ENCODE assay signal across 8 cellular contexts in the genomic region with DNA sequence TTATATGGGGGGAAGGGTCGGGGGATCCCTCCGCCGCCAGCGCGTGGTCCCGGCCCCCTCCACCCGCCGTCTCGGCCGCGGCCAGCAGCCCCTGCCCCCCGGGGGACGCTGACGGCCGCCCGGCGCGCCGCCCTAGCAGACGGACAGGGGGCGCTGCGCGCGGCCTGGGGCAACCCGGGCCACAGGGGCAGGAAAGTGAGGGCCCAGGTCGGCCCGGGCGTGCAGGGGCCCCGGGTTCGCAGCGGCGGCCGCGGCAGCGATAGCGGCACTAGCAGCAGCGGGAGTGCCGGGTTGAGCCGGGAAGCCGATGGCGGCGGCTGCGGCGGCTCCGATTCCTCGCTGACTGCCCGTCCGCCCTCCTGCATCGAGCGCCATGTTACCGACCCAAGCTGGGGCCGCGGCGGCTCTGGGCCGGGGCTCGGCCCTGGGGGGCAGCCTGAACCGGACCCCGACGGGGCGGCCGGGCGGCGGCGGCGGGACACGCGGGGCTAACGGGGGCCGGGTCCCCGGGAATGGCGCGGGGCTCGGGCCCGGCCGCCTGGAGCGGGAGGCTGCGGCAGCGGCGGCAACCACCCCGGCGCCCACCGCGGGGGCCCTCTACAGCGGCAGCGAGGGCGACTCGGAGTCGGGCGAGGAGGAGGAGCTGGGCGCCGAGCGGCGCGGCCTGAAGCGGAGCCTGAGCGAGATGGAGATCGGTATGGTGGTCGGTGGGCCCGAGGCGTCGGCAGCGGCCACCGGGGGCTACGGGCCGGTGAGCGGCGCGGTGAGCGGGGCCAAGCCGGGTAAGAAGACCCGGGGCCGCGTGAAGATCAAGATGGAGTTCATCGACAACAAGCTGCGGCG. TPM values are rescaled to one million over a fixed set of nuclear protein-coding genes. Genes with fewer than 3 reads are reported as not detected.
DNase-seq lines count a peak whose midpoint lies in the region; ATAC-seq and TF ChIP-seq lines count a peak whose summit lies in the region.

No MANE protein-coding gene starts in this region.

- H3K36me3 ChIP-seq in hepatocyte (replicated peaks; ENCODE audit: insufficient read depth, low read depth): no peaks in the 10 kb centered on the region

- intact Hi-C loops in posterior vena cava (cut with DNase I): no loop called here

- TF ChIP-seq CTCF in GM12875 (IDR thresholded peaks at IDR 0.05; ENCODE audit: borderline replicate concordance, insufficient read depth, low read depth, low read length) (peak; percentile 84), LNCAP (IDR thresholded peaks at IDR 0.05) (peak; percentile 61), hepatocyte (IDR thresholded peaks at IDR 0.05; ENCODE audit: poor library complexity) (peak; percentile 60)

- H3K4me1 ChIP-seq in hepatocyte (ENCODE audit: insufficient read depth): peaks cover 23% of the 10 kb centered on the region

- H3K9me3 ChIP-seq in hepatocyte (ENCODE audit: low read depth): no peaks in the 10 kb centered on the region

- H3K9me3 Mint-ChIP-seq in activated naive CD4-positive, alpha-beta T cell treated with anti-CD3 and anti-CD28 coated beads, Interleukin-2, amount 50 U/mL, for 24 hours: no peaks in the 10 kb centered on the region

- peaks cover 6% of the 10 kb centered on the region for H3K36me3 Mint-ChIP-seq in activated naive CD4-positive, alpha-beta T cell treated with anti-CD3 and anti-CD28 coated beads, Interleukin-2, amount 50 U/mL, for 24 hours

- ATAC-seq in GM21737 (IDR thresholded peaks at IDR 0.05; ENCODE audit: unreplicated experiment) (peak; percentile 36), GM21619 (IDR thresholded peaks at IDR 0.05; ENCODE audit: unreplicated experiment) (no peak)

- peak overlapping the region; percentile 92 for H3K27ac ChIP-seq in hepatocyte

- peak overlapping the region; percentile 41 for H2AFZ ChIP-seq in hepatocyte

- H3K27me3 Mint-ChIP-seq in activated naive CD4-positive, alpha-beta T cell treated with anti-CD3 and anti-CD28 coated beads, Interleukin-2, amount 50 U/mL, for 24 hours: no peaks in the 10 kb centered on the region

- H3K79me2 ChIP-seq in hepatocyte: peaks cover 35% of the 10 kb centered on the region

- peaks cover 46% of the 10 kb centered on the region for H3K4me1 Mint-ChIP-seq in activated naive CD4-positive, alpha-beta T cell treated with anti-CD3 and anti-CD28 coated beads, Interleukin-2, amount 50 U/mL, for 24 hours

- WGBS in hepatocyte (ENCODE audit: low lambda C conversion rate, missing lambda C conversion rate): 1% methylated on average over 42 of the region's 116 CpGs

- H3K27me3 ChIP-seq in hepatocyte: no peaks in the 10 kb centered on the region

- DNase-seq in hepatocyte (ENCODE audit: low spot score) (peak; percentile 57), posterior vena cava (ENCODE audit: low spot score) (no peak)
- DNase-seq in stimulated activated CD4-positive, alpha-beta T cell treated with anti-CD3 and anti-CD28 coated beads, Interleukin-12 subunit alpha, Interleukin-12 subunit beta, amount 100 ng/mL, for 4 hours: peak; percentile 36

- H3K4me2 ChIP-seq in hepatocyte: peak overlapping the region; percentile 73

- H3K4me3 ChIP-seq in GM12875 (ENCODE audit: low read depth, low read length) (peak overlapping the region; percentile 74), hepatocyte (peak overlapping the region; percentile 74)

- H3K9me2 ChIP-seq in hepatocyte (replicated peaks; ENCODE audit: insufficient read depth): no peaks in the 10 kb centered on the region

- H3K4me3 Mint-ChIP-seq in activated naive CD4-positive, alpha-beta T cell treated with anti-CD3 and anti-CD28 coated beads, Interleukin-2, amount 50 U/mL, for 24 hours: peak overlapping the region; percentile 97

- peak overlapping the region; percentile 97 for H3K27ac Mint-ChIP-seq in activated naive CD4-positive, alpha-beta T cell treated with anti-CD3 and anti-CD28 coated beads, Interleukin-2, amount 50 U/mL, for 24 hours

- H4K20me1 ChIP-seq in hepatocyte (ENCODE audit: insufficient read depth, poor library complexity, severe bottlenecking): peaks cover 18% of the 10 kb centered on the region

RNA-seq across cellular contexts. Expression of gene SRF, which starts 0.4 kb away (rescaled TPM):
- total RNA-seq in hepatocyte (19.1 and 22.0 TPM in 2 replicates), posterior vena cava (10 to 100 TPM; 92.6 to 95.6 TPM)
- polyA plus RNA-seq in hepatocyte: 7.4 and 9.3 TPM in 2 replicates

RNA-seq across cellular contexts. Expression of gene CUL9, which starts 10.5 kb away (rescaled TPM):
- total RNA-seq in hepatocyte (13.4 and 26.2 TPM in 2 replicates), posterior vena cava (10 to 100 TPM; 24.5 to 25.5 TPM)
- polyA plus RNA-seq in hepatocyte: 20.1 and 22.3 TPM in 2 replicates

RNA-seq across cellular contexts. Expression of gene DNPH1, which starts 57.8 kb away (rescaled TPM):
- total RNA-seq in hepatocyte (105 and 124 TPM in 2 replicates), posterior vena cava (10 to 100 TPM; 24.5 to 42.5 TPM)
- polyA plus RNA-seq in hepatocyte: 136 and 153 TPM in 2 replicates
